13 cellular contexts compared by ENCODE assay signal in the genomic region with DNA sequence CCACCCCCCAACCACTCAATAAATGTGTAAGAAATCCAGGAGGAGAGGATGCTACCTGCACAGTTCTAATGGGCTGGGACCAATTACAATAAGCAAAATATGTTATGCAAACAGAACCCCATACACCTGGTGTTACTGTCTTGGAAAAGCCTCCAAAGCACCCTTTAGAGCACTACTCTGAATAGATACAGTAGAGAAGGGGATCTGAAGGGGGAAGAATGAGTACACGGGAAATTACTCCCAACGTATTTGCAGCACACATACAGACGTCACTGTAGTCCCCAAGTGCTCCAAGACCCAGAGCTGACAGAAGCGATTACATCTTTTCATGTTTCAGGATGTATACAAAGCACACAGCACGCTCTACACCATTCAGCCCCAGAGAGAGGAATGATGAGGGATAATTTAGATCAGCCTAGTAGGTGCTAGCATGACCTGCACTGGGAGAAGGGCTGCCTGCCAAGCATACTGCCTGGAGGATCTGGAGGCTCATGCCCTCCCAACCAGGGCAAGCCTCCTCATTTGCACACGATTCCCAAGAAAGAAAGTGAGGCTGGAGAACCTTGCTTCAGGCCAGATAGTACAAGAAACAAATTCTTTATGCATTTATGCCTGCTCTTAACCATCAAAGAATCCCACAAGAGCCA.
A peak's percentile ranks its signal among the peaks of the same experiment; 100 is the strongest.
DNase-seq lines count a peak whose midpoint lies in the region; ATAC-seq, FAIRE-seq and TF ChIP-seq lines count a peak whose summit lies in the region.
"Had no signal": no experiment of that assay in that cellular context is flagged by ENCODE, and none has a peak within 500 bp of the region (broad histone marks: within the 10 kb centered on the region; RNA-seq: fewer than 3 reads in every experiment).

No MANE protein-coding gene starts in this region.

- intact Hi-C loops in HepG2 (cut with micrococcal nuclease; ENCODE audit: unreplicated experiment): loop anchor here (1.0 kb wide), 1 partner anchor 40 kb away; no protein-coding TSS in a partner anchor
- intact Hi-C loops in right lobe of liver (cut with DNase I): loop anchor here (10.0 kb wide), 1 partner anchor 145 kb away; a partner anchor contains a TSS
- intact Hi-C loops in K562 (cut with micrococcal nuclease): loop anchor here (2.0 kb wide), 2 partner anchors 39 to 141 kb away; no protein-coding TSS in a partner anchor

- DNase-seq in SK-N-SH (no peak), HepG2 (ENCODE audit: low spot score) (no peak), right lobe of liver (no peak), K562 (ENCODE audit: extremely low read depth in 1 of 4, low spot score in 3 of 4) (no peak), SKM-1 treated with dmso at 0.1 percent for 144 hours (lab: John Stamatoyannopoulos, UW; ENCODE audit: unreplicated experiment) (no peak), OCI-M2 (lab: John Stamatoyannopoulos, UW; ENCODE audit: unreplicated experiment) (no peak)
- DNase-seq: DMS153 had no signal

- H3K79me2 ChIP-seq in SK-N-SH (ENCODE audit: insufficient read depth) (peaks cover 92% of the 10 kb centered on the region), HepG2 (ENCODE audit: insufficient read depth, low read length) (peaks cover 90% of the 10 kb centered on the region), K562 (ENCODE audit: control insufficient read depth, insufficient read depth, low read length) (peaks cover 62% of the 10 kb centered on the region)

- TF ChIP-seq CTCF in SK-N-SH (IDR thresholded peaks at IDR 0.05) (no peak), HepG2 (CRISPR knock-in tag; IDR thresholded peaks at IDR 0.05) (no peak), right lobe of liver (IDR thresholded peaks at IDR 0.05) (no peak), K562 (IDR thresholded peaks at IDR 0.05 in 2 of 3, conservative IDR thresholded peaks at IDR 0.05 in 1 of 3; ENCODE audit: insufficient read depth in 2 of 3, low read depth in 1 of 3, low read length in 3 of 3) (no peak)

- in situ Hi-C loops in HepG2 (cut with HindIII; ENCODE audit: extremely low pct_ligation_motif_present, low pct_unique_long_range_greater_than_20kb): loop anchor here (5.0 kb wide), 1 partner anchor 143 kb away; no protein-coding TSS in a partner anchor
- in situ Hi-C loops in K562 (cut with MboI): no loop called here

- TF ChIP-seq RAD21 in SK-N-SH (IDR thresholded peaks at IDR 0.05; ENCODE audit: low read length) (no peak), HepG2 (CRISPR knock-in tag; IDR thresholded peaks at IDR 0.05) (no peak), K562 (CRISPR knock-in tag; conservative IDR thresholded peaks at IDR 0.05 in 1 of 2, IDR thresholded peaks at IDR 0.05 in 1 of 2) (no peak)

- H3K4me1 ChIP-seq in SK-N-SH (ENCODE audit: control insufficient read depth in 1 of 2, insufficient read depth in 2 of 2, low read depth in 1 of 2, low read length in 1 of 2) (no peaks in the 10 kb centered on the region), HepG2 (ENCODE audit: insufficient read depth, low read length) (peaks cover 18% of the 10 kb centered on the region), right lobe of liver (no peaks in the 10 kb centered on the region), K562 (replicated peaks in 1 of 2; ENCODE audit: control insufficient read depth in 2 of 2, insufficient read depth in 2 of 2, low read length in 2 of 2) (peaks cover 7 to 8% of the 10 kb centered on the region in 2 experiments; a peak in 4 of 5 replicates)
- H3K4me1 ChIP-seq: BE2C had no signal

- no peaks in the 10 kb centered on the region for H3K9me1 ChIP-seq in K562 (ENCODE audit: control insufficient read depth, insufficient read depth, low read length)

- no peak for TF ChIP-seq EP300 in SK-N-SH (IDR thresholded peaks at IDR 0.05; ENCODE audit: borderline replicate concordance in 1 of 2, low read depth in 1 of 2, low read length in 1 of 2)
- no peak for TF ChIP-seq EP300 in HepG2 (IDR thresholded peaks at IDR 0.05; ENCODE audit: low read depth in 2 of 2, low read length in 2 of 2)
- TF ChIP-seq EP300 in HepG2 (CRISPR knock-in tag; IDR thresholded peaks at IDR 0.05; ENCODE audit: borderline replicate concordance): no peak
- no peak for TF ChIP-seq EP300 in K562 (IDR thresholded peaks at IDR 0.05; ENCODE audit: low read length)

- 81% methylated on average over 6 of the region's 6 CpGs for WGBS in SK-N-SH (ENCODE audit: low lambda C conversion rate)
- 97% methylated on average over 6 of the region's 6 CpGs for WGBS in HepG2 (ENCODE audit: low lambda C conversion rate)
- WGBS in right lobe of liver (ENCODE audit: insufficient coverage, low coverage, low lambda C conversion rate, missing lambda C conversion rate): 91% methylated on average over 6 of the region's 6 CpGs
- 65% methylated on average over 6 of the region's 6 CpGs for WGBS in K562 (ENCODE audit: insufficient coverage, low coverage, missing lambda C conversion rate)

- no peaks in the 10 kb centered on the region for H3K9me3 ChIP-seq in SK-N-SH
- no peaks in the 10 kb centered on the region for H3K9me3 ChIP-seq in HepG2 (ENCODE audit: low read length)
- H3K9me3 ChIP-seq in right lobe of liver: no peaks in the 10 kb centered on the region
- H3K9me3 ChIP-seq in K562 (replicated peaks; ENCODE audit: control insufficient read depth, insufficient read depth, low read depth, low read length): no peaks in the 10 kb centered on the region
- H3K9me3 ChIP-seq: BE2C had no signal

- H4K20me1 ChIP-seq in SK-N-SH (ENCODE audit: insufficient read depth) (peaks cover 68% of the 10 kb centered on the region), HepG2 (ENCODE audit: insufficient read depth, low read length) (peaks cover 48% of the 10 kb centered on the region), K562 (replicated peaks; ENCODE audit: control insufficient read depth, insufficient read depth, low read length) (peaks cover 17% of the 10 kb centered on the region)

- no peak overlapping the region for H2AFZ ChIP-seq in SK-N-SH (ENCODE audit: low read depth)
- H2AFZ ChIP-seq in HepG2 (ENCODE audit: low read length): no peak overlapping the region
- H2AFZ ChIP-seq in K562 (ENCODE audit: low read depth, low read length): no peak overlapping the region
- H2AFZ ChIP-seq: GM23248, PC-9 had no signal

- FAIRE-seq in HepG2 (lab: Jason Lieb, UNC) (no peak), K562 (lab: Jason Lieb, UNC) (no peak)

- TF ChIP-seq POLR2A in HepG2 (IDR thresholded peaks at IDR 0.05; ENCODE audit: insufficient read depth in 1 of 2, low read depth in 2 of 2, low read length in 2 of 2): no peak
- TF ChIP-seq POLR2A in right lobe of liver (IDR thresholded peaks at IDR 0.05): no peak
- TF ChIP-seq POLR2A in K562 (conservative IDR thresholded peaks at IDR 0.05): no peak

- ATAC-seq in SK-N-SH treated with all-trans-retinoic acid at 6 μM for 48 hours (no peak; the same call in 2 of the 3 replicates), HepG2 (peak; percentile 31), right lobe of liver (no peak), K562 (peak; percentile 50)

- H3K27ac ChIP-seq in SK-N-SH (ENCODE audit: low read depth in 2 of 2, low read length in 1 of 2) (no peak overlapping the region), HepG2 (ENCODE audit: extremely low read length, insufficient read depth, low read length) (no peak overlapping the region), right lobe of liver (no peak overlapping the region), K562 (ENCODE audit: extremely low read depth, low read depth, low read length) (no peak overlapping the region)
- H3K27ac ChIP-seq: 22Rv1, GM23248, PC-9 had no signal

- CTCF ChIA-PET in SK-N-SH (lab: Yijun Ruan, JAX): interaction anchor here (0.5 to 9.0 kb wide), 50 partner anchors 10 to 413 kb away, joined by 3 to 204 read pairs (median 5); a partner anchor contains a TSS
- CTCF ChIA-PET in HepG2 (lab: Yijun Ruan, JAX; ENCODE audit: low intra/inter-chr PET ratio, low total read pairs): interaction anchor here (0.8 to 2.7 kb wide), 3 partner anchors 11 to 141 kb away, joined by 3 to 13 read pairs (median 9); no protein-coding TSS in a partner anchor
- CTCF ChIA-PET in K562 (lab: Yijun Ruan, JAX; ENCODE audit: low intra/inter-chr PET ratio): interaction anchor here (0.5 to 1.6 kb wide), 3 partner anchors 8 to 114 kb away, joined by 4 to 6 read pairs (median 6); no protein-coding TSS in a partner anchor

- H3K36me3 ChIP-seq in SK-N-SH (replicated peaks in 1 of 2; ENCODE audit: control insufficient read depth in 1 of 2, insufficient read depth in 2 of 2, low read length in 1 of 2): peaks cover 0 to 4% of the 10 kb centered on the region in 2 experiments
- H3K36me3 ChIP-seq in HepG2 (replicated peaks in 1 of 2; ENCODE audit: control insufficient read depth in 1 of 2, insufficient read depth in 2 of 2, low read length in 2 of 2): peaks cover 3 to 4% of the 10 kb centered on the region in 2 experiments; a peak in 3 of 5 replicates
- no peaks in the 10 kb centered on the region for H3K36me3 ChIP-seq in right lobe of liver
- H3K36me3 ChIP-seq in K562 (ENCODE audit: control insufficient read depth, insufficient read depth, low read length): peaks cover 2% of the 10 kb centered on the region; the same call in 2 of the 3 replicates
- H3K36me3 ChIP-seq: BE2C had no signal

- no peaks in the 10 kb centered on the region for H3F3A ChIP-seq in SK-N-SH (replicated peaks; ENCODE audit: insufficient read depth)

- BruUV-seq in HepG2 (replicated peaks; lab: Mats Ljungman, UMichigan) (no TSS peak), K562 (replicated peaks; lab: Mats Ljungman, UMichigan) (no TSS peak)

- H3K4me3 ChIP-seq in SK-N-SH (ENCODE audit: low read depth in 2 of 2, low read length in 1 of 2): no peak overlapping the region
- H3K4me3 ChIP-seq in HepG2 (replicated peaks in 1 of 3; ENCODE audit: insufficient read depth in 1 of 3, low read depth in 2 of 3, low read length in 3 of 3): no peak overlapping the region
- H3K4me3 ChIP-seq in right lobe of liver: no peak overlapping the region
- no peak overlapping the region for H3K4me3 ChIP-seq in K562
- H3K4me3 ChIP-seq: GM23248, PC-9 had no signal

- H3K4me2 ChIP-seq in SK-N-SH (no peak overlapping the region), HepG2 (ENCODE audit: low read depth, low read length) (no peak overlapping the region), K562 (ENCODE audit: insufficient read depth, low read length) (no peak overlapping the region)
- H3K4me2 ChIP-seq: PC-9 had no signal

- POLR2A ChIA-PET in SK-N-SH (lab: Yijun Ruan, JAX) (no interaction called here), HepG2 (lab: Yijun Ruan, JAX) (interaction anchor here (1.0 to 1.3 kb wide), 2 partner anchors 25 to 86 kb away, joined by 3 to 4 read pairs; no protein-coding TSS in a partner anchor), K562 (lab: Yijun Ruan, JAX) (interaction anchor here (0.6 to 1.0 kb wide), 3 partner anchors 12 to 64 kb away, joined by 3 to 5 read pairs (median 3); a partner anchor contains a TSS)

- no peaks in the 10 kb centered on the region for H3K27me3 ChIP-seq in SK-N-SH (ENCODE audit: insufficient read depth)
- no peaks in the 10 kb centered on the region for H3K27me3 ChIP-seq in HepG2 (ENCODE audit: control insufficient read depth in 1 of 2, insufficient read depth in 2 of 2, low read length in 2 of 2)
- H3K27me3 ChIP-seq in right lobe of liver: no peaks in the 10 kb centered on the region
- no peaks in the 10 kb centered on the region for H3K27me3 ChIP-seq in K562 (ENCODE audit: control insufficient read depth in 2 of 2, insufficient read depth in 2 of 2, low read length in 2 of 2)
- H3K27me3 ChIP-seq: BE2C had no signal

- no peak overlapping the region for H3K9ac ChIP-seq in SK-N-SH
- H3K9ac ChIP-seq in HepG2 (ENCODE audit: insufficient read depth, low read depth, low read length): no peak overlapping the region
- H3K9ac ChIP-seq in K562 (ENCODE audit: insufficient read depth in 1 of 2, low read depth in 2 of 2, low read length in 2 of 2): no peak overlapping the region
- H3K9ac ChIP-seq: GM23248, KMS-11 had no signal

- H3K9me2 ChIP-seq in SK-N-SH: no peaks in the 10 kb centered on the region

Comparison
In these comparisons a context has a peak if more than half of its experiments do, and no peak if none do; other contexts are left out.
1. ATAC-seq: peak in HepG2 (single experiment) and K562 (single experiment); none in SK-N-SH treated with all-trans-retinoic acid at 6 μM for 48 hours (single experiment) and right lobe of liver (0 of 4).